8 cellular contexts compared by ENCODE assay signal in genomic region chr17:59024916-59025315, GRCh38.
"Had no signal": no experiment of that assay in that cellular context is flagged by ENCODE, and none has a peak within 500 bp of the region (broad histone marks: within the 10 kb centered on the region; RNA-seq: fewer than 3 reads in every experiment).

No MANE protein-coding gene starts in this region.

- H3K27ac ChIP-seq: KMS-11 had no signal

- FAIRE-seq: H1 had no signal

- H3K4me2 ChIP-seq: GM23338, KMS-11 had no signal

- ATAC-seq: GM23338, HCT116 had no signal

- H3K4me1 ChIP-seq: HAP-1 had no signal

- H2AFZ ChIP-seq: GM23338 had no signal

- H3K9me3 ChIP-seq: HAP-1 had no signal

- H3K9ac ChIP-seq: KMS-11 had no signal

- DNase-seq: H7, HFFc6, KBM-7 had no signal

- H3K4me3 ChIP-seq: GM23338, HAP-1 had no signal
